Comparison of ENCODE assay signal across 9 cellular contexts in the genomic region with DNA sequence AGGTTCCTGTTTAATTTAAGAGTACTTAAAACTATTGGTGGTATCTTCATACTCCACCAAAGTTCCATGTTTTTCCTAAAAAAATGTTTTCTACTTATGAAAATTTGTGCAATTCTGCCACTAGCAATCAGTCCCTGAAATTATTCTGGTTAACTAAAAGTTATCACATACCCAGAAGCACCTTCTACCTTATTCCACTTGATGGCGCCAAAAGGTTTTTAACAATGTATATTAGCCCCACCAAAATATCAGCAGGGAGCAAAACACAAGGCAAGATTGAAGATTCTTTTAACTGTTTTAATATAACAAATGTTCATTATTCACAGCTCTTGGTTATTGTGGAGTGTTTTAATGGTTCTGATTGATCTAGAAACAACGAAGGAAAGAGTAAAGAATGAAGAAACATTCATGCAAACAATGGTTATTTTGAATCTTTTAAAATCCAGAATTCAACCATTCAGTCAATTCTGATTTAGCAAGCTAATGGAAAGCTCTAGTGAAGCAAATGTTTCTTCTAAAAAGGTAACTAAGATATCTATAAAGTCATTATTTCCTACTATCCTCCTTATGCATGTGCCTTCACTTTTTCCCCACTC.
DNase-seq lines count a peak whose midpoint lies in the region; ATAC-seq, FAIRE-seq and TF ChIP-seq lines count a peak whose summit lies in the region.
"Had no signal": no experiment of that assay in that cellular context is flagged by ENCODE, and none has a peak within 500 bp of the region (broad histone marks: within the 10 kb centered on the region; RNA-seq: fewer than 3 reads in every experiment).

No MANE protein-coding gene starts in this region.

- RAD21 ChIA-PET in GM12878 (lab: Charles Lee; ENCODE audit: unreplicated experiment): interaction anchor here (1.2 to 2.8 kb wide), 2 partner anchors 191 to 501 kb away, joined by 6 to 11 read pairs; no protein-coding TSS in a partner anchor

- WGBS in GM12878 (ENCODE audit: insufficient coverage, insufficient replicate concordance, low lambda C conversion rate, missing lambda C conversion rate): 0% methylated on average over 2 of the region's 2 CpGs

- intact Hi-C loops in CD4-positive, alpha-beta memory T cell (cut with micrococcal nuclease): loop anchor here (1.0 to 5.0 kb wide), 6 partner anchors 192 to 1006 kb away; no protein-coding TSS in a partner anchor
- intact Hi-C loops in GM12878 (cut with micrococcal nuclease; ENCODE audit: unreplicated experiment): loop anchor here (1.0 to 10.0 kb wide), 5 partner anchors 191 to 1003 kb away; no protein-coding TSS in a partner anchor

- H3K9me3 Mint-ChIP-seq in CD4-positive, alpha-beta memory T cell: no peaks in the 10 kb centered on the region
- H3K9me3 Mint-ChIP-seq in stimulated activated memory B cell treated with anti-CD40 and anti-IgM and Interleukin-4, amounts not matched to agents 10 μg/mL and 1 μg/mL and 100 μg/mL, for 72 hours: no peaks in the 10 kb centered on the region
- no peaks in the 10 kb centered on the region for H3K9me3 Mint-ChIP-seq in T-helper 2 cell treated with Interferon-gamma antibody and Interleukin-4, amounts not matched to agents 5 μg/mL and 100 μg/mL, for 36 hours
- H3K9me3 Mint-ChIP-seq: T-helper 1 cell treated with Interleukin-12 subunit alpha and Interleukin-12 subunit beta and Interleukin-4 antibody, amounts not matched to agents 30 μg/mL and 1 μg/mL, for 36 hours had no signal

- H3K4me3 ChIP-seq in CD4-positive, alpha-beta memory T cell (ENCODE audit: low read length in 2 of 2): no peak overlapping the region
- H3K4me3 ChIP-seq in GM12878: no peak overlapping the region

- H3K4me2 ChIP-seq in GM12878 (ENCODE audit: control insufficient read depth, insufficient read depth): no peak overlapping the region

- H3K27ac Mint-ChIP-seq in CD4-positive, alpha-beta memory T cell: no peak overlapping the region
- no peak overlapping the region for H3K27ac Mint-ChIP-seq in stimulated activated memory B cell treated with anti-CD40 and anti-IgM and Interleukin-4, amounts not matched to agents 10 μg/mL and 1 μg/mL and 100 μg/mL, for 72 hours
- no peak overlapping the region for H3K27ac Mint-ChIP-seq in T-helper 2 cell treated with Interferon-gamma antibody and Interleukin-4, amounts not matched to agents 5 μg/mL and 100 μg/mL, for 36 hours
- H3K27ac Mint-ChIP-seq: T-helper 1 cell treated with Interleukin-12 subunit alpha and Interleukin-12 subunit beta and Interleukin-4 antibody, amounts not matched to agents 30 μg/mL and 1 μg/mL, for 36 hours had no signal

- peak; percentile 65 for FAIRE-seq in GM12878 (lab: Jason Lieb, UNC)

- peak; percentile 92 for TF ChIP-seq RAD21 in GM12878 (IDR thresholded peaks at IDR 0.05; ENCODE audit: insufficient read depth, low read depth, low read length)

- no peak overlapping the region for H2AFZ ChIP-seq in GM12878 (ENCODE audit: control insufficient read depth, low read depth, low read length)

- no peaks in the 10 kb centered on the region for H3K36me3 ChIP-seq in CD4-positive, alpha-beta memory T cell (ENCODE audit: insufficient read depth, low read length)
- H3K36me3 ChIP-seq in GM12878 (ENCODE audit: control insufficient read depth in 2 of 2, insufficient read depth in 2 of 2, low read length in 1 of 2): no peaks in the 10 kb centered on the region

- BruUV-seq in GM12878 (replicated peaks; lab: Mats Ljungman, UMichigan): no TSS peak

- TF ChIP-seq EP300 in GM12878 (IDR thresholded peaks at IDR 0.05; ENCODE audit: borderline replicate concordance in 1 of 2, control insufficient read depth in 1 of 2, low read depth in 2 of 2, low read length in 2 of 2): no peak

- CTCF ChIA-PET in CD4-positive, alpha-beta memory T cell (lab: Charles Lee; ENCODE audit: partially characterized antibody): interaction anchor here (0.7 to 3.7 kb wide), 12 partner anchors 11 to 851 kb away, joined by 3 to 25 read pairs (median 4); a partner anchor contains a TSS
- CTCF ChIA-PET in GM12878 (lab: Yijun Ruan, JAX): interaction anchor here (0.6 to 2.7 kb wide), 9 partner anchors 15 to 826 kb away, joined by 3 to 24 read pairs (median 4); no protein-coding TSS in a partner anchor

- H3K4me1 Mint-ChIP-seq in CD4-positive, alpha-beta memory T cell: no peaks in the 10 kb centered on the region
- H3K4me1 Mint-ChIP-seq in stimulated activated memory B cell treated with anti-CD40 and anti-IgM and Interleukin-4, amounts not matched to agents 10 μg/mL and 1 μg/mL and 100 μg/mL, for 72 hours: no peaks in the 10 kb centered on the region
- H3K4me1 Mint-ChIP-seq in T-helper 2 cell treated with Interferon-gamma antibody and Interleukin-4, amounts not matched to agents 5 μg/mL and 100 μg/mL, for 36 hours (ENCODE audit: low read depth): no peaks in the 10 kb centered on the region

- SMC1A ChIA-PET in GM12878 (lab: Charles Lee; ENCODE audit: uncharacterized antibody, unreplicated experiment): interaction anchor here (0.6 to 1.6 kb wide), 4 partner anchors 191 to 1286 kb away, joined by 3 to 10 read pairs (median 4); no protein-coding TSS in a partner anchor

- TF ChIP-seq POLR2A in GM18505 (IDR thresholded peaks at IDR 0.05; ENCODE audit: borderline replicate concordance, extremely low read depth, insufficient read depth, insufficient read length): no peak
- no peak for TF ChIP-seq POLR2A in GM12878 (IDR thresholded peaks at IDR 0.05; ENCODE audit: low read depth, low read length)

- H3K36me3 Mint-ChIP-seq in CD4-positive, alpha-beta memory T cell: no peaks in the 10 kb centered on the region
- no peaks in the 10 kb centered on the region for H3K36me3 Mint-ChIP-seq in stimulated activated memory B cell treated with anti-CD40 and anti-IgM and Interleukin-4, amounts not matched to agents 10 μg/mL and 1 μg/mL and 100 μg/mL, for 72 hours
- H3K36me3 Mint-ChIP-seq in T-helper 2 cell treated with Interferon-gamma antibody and Interleukin-4, amounts not matched to agents 5 μg/mL and 100 μg/mL, for 36 hours (ENCODE audit: low read depth): no peaks in the 10 kb centered on the region

- in situ Hi-C loops in GM12878 (cut with MboI): loop anchor here (25.0 kb wide), 1 partner anchor 706 kb away; no protein-coding TSS in a partner anchor

- H3K79me2 ChIP-seq in GM12878 (ENCODE audit: control insufficient read depth, insufficient read depth, low read length): no peaks in the 10 kb centered on the region

- peaks cover 4 to 5% of the 10 kb centered on the region in 2 donors for H3K27me3 Mint-ChIP-seq in CD4-positive, alpha-beta memory T cell
- peaks cover 8% of the 10 kb centered on the region for H3K27me3 Mint-ChIP-seq in stimulated activated memory B cell treated with anti-CD40 and anti-IgM and Interleukin-4, amounts not matched to agents 10 μg/mL and 1 μg/mL and 100 μg/mL, for 72 hours
- H3K27me3 Mint-ChIP-seq in T-helper 2 cell treated with Interferon-gamma antibody and Interleukin-4, amounts not matched to agents 5 μg/mL and 100 μg/mL, for 36 hours (ENCODE audit: low read depth): peaks cover 7% of the 10 kb centered on the region

- H3K9ac ChIP-seq in GM12878 (ENCODE audit: control insufficient read depth, insufficient read depth, low read length): no peak overlapping the region

- no peaks in the 10 kb centered on the region for H4K20me1 ChIP-seq in GM12878 (ENCODE audit: control insufficient read depth, insufficient read depth)

- POLR2A ChIA-PET in CD4-positive, alpha-beta memory T cell (lab: Charles Lee; ENCODE audit: partially characterized antibody): no interaction called here
- POLR2A ChIA-PET in GM12878 (lab: Charles Lee): no interaction called here

- no peaks in the 10 kb centered on the region for H3K9me3 ChIP-seq in CD4-positive, alpha-beta memory T cell (ENCODE audit: control insufficient read depth in 1 of 2, low read length in 2 of 2)
- H3K9me3 ChIP-seq in GM12878 (replicated peaks; ENCODE audit: control insufficient read depth, insufficient read depth, low read length): no peaks in the 10 kb centered on the region

- H3K27ac ChIP-seq in CD4-positive, alpha-beta memory T cell (ENCODE audit: low read depth, low read length): no peak overlapping the region
- no peak overlapping the region for H3K27ac ChIP-seq in GM12878 (ENCODE audit: control insufficient read depth, insufficient read depth)

- H3K27me3 ChIP-seq in CD4-positive, alpha-beta memory T cell (ENCODE audit: insufficient read depth, low read length): no peaks in the 10 kb centered on the region
- H3K27me3 ChIP-seq in GM12878 (replicated peaks in 1 of 2; ENCODE audit: control insufficient read depth in 2 of 2, insufficient read depth in 2 of 2, low read length in 1 of 2): no peaks in the 10 kb centered on the region; a peak in 1 of 4 replicates

- H3K4me3 Mint-ChIP-seq in CD4-positive, alpha-beta memory T cell: no peak overlapping the region
- no peak overlapping the region for H3K4me3 Mint-ChIP-seq in stimulated activated memory B cell treated with anti-CD40 and anti-IgM and Interleukin-4, amounts not matched to agents 10 μg/mL and 1 μg/mL and 100 μg/mL, for 72 hours
- no peak overlapping the region for H3K4me3 Mint-ChIP-seq in T-helper 2 cell treated with Interferon-gamma antibody and Interleukin-4, amounts not matched to agents 5 μg/mL and 100 μg/mL, for 36 hours
- H3K4me3 Mint-ChIP-seq: T-helper 1 cell treated with Interleukin-12 subunit alpha and Interleukin-12 subunit beta and Interleukin-4 antibody, amounts not matched to agents 30 μg/mL and 1 μg/mL, for 36 hours had no signal

- H3K4me1 ChIP-seq in CD4-positive, alpha-beta memory T cell (ENCODE audit: insufficient read depth, low read length): no peaks in the 10 kb centered on the region
- H3K4me1 ChIP-seq in GM12878 (ENCODE audit: control insufficient read depth, insufficient read depth, low read length): no peaks in the 10 kb centered on the region

- ATAC-seq in GM18505 (IDR thresholded peaks at IDR 0.05; ENCODE audit: unreplicated experiment) (peak; percentile 82), HG03045 (IDR thresholded peaks at IDR 0.05; ENCODE audit: unreplicated experiment) (peak; percentile 59), GM12878 (peak; percentile 84)
- peak; percentile 58 for ATAC-seq in stimulated activated memory B cell treated with anti-CD40 and anti-IgM and Interleukin-4, amounts not matched to agents 10 μg/mL and 1 μg/mL and 100 μg/mL, for 72 hours

- peak; percentile 44 to 70 (median 59); a peak in 5 of 6 replicates for TF ChIP-seq CTCF in GM12878 (IDR thresholded peaks at IDR 0.05 in 2 of 3, conservative IDR thresholded peaks at IDR 0.05 in 1 of 3; ENCODE audit: control insufficient read depth in 2 of 3, extremely low read depth in 1 of 3, insufficient read depth in 1 of 3, low read depth in 3 of 3, low read length in 3 of 3)

- peak in 4 of 5 donors; percentile 36 to 47 (median 44) for DNase-seq in CD4-positive, alpha-beta memory T cell
- DNase-seq in NCI-H526 (lab: John Stamatoyannopoulos, UW): peak; percentile 24 to 73
- no peak for DNase-seq in GM12878 (ENCODE audit: low read depth, low spot score)
- DNase-seq in hepatic stellate cell (ENCODE audit: low spot score): peak; percentile 21
- DNase-seq in T-helper 2 cell treated with Interferon-gamma antibody and Interleukin-4, amounts not matched to agents 5 μg/mL and 100 μg/mL, for 36 hours (ENCODE audit: low spot score): no peak

TF ChIP-seq in GM12878, 131 proteins besides CTCF, POLR2A, EP300 and RAD21 (continues in another document):
- TF ChIP-seq SMC3 (IDR thresholded peaks at IDR 0.05; ENCODE audit: borderline replicate concordance, low read length): peak; percentile 73

Comparison
In these comparisons a context has a peak if more than half of its experiments do, and no peak if none do; other contexts are left out.
1. DNase-seq: peak in CD4-positive, alpha-beta memory T cell (4 of 5), NCI-H526 (2 of 2) and hepatic stellate cell (single experiment); none in GM12878 (single experiment) and T-helper 2 cell treated with Interferon-gamma antibody and Interleukin-4, amounts not matched to agents 5 μg/mL and 100 μg/mL, for 36 hours (single experiment).
2. Peak in every context shown above with its lines, with median percentiles within 50 percentile points of each other: ATAC-seq.